ENCODE assay signal across 10 cellular contexts in the genomic region with DNA sequence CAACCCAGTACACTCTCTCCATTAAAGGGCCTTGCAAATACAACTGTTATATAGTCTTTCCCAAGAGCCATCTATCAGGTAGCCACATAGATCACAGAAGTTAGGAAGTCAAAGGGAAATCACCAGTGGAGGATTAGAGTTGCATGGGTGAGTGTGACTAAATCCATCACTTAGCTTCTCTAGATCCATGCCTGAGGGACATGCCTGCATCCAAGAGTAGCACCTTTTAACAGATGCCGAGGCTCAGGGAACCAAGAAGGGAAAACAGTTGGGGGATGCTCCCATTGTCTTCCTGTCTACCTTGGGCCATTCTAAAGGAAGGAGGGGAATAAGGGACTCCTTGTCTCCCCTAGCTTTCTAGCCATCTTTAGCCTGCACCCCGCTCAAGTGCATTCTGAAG.
"Had no signal": no experiment of that assay in that cellular context is flagged by ENCODE, and none has a peak within 500 bp of the region (broad histone marks: within the 10 kb centered on the region; RNA-seq: fewer than 3 reads in every experiment).

No MANE protein-coding gene starts in this region.

- H3K27me3 Mint-ChIP-seq: activated naive CD8-positive, alpha-beta T cell; activated T-cell treated with anti-CD3 and anti-CD28 coated beads, Interleukin-2, amount 50 U/mL, for 24 hours had no signal

- H3K27me3 ChIP-seq: hepatocyte, pancreas, thyroid gland had no signal

- H3K27ac ChIP-seq: hepatocyte, left ventricle myocardium inferior, pancreas, thyroid gland had no signal

- H3K4me3 Mint-ChIP-seq: activated naive CD8-positive, alpha-beta T cell; activated T-cell treated with anti-CD3 and anti-CD28 coated beads, Interleukin-2, amount 50 U/mL, for 24 hours had no signal

- H3K4me3 ChIP-seq: hepatocyte, left ventricle myocardium inferior, pancreas, thyroid gland had no signal

- H3K27ac Mint-ChIP-seq: activated naive CD8-positive, alpha-beta T cell; activated T-cell treated with anti-CD3 and anti-CD28 coated beads, Interleukin-2, amount 50 U/mL, for 24 hours had no signal

- ATAC-seq: activated CD4-positive, CD25-positive, alpha-beta regulatory T cell treated with anti-CD3 and anti-CD28 coated beads, Interleukin-2, amount 50 U/mL, for 24 hours had no signal

- DNase-seq: activated effector memory CD4-positive, alpha-beta T cell treated with anti-CD3 and anti-CD28 coated beads, Interleukin-2, amount 50 U/mL, for 16 hours; activated T-cell treated with anti-CD3 and anti-CD28 coated beads, Interleukin-2, amount 50 U/mL, for 24 hours; anterior cingulate cortex; kidney; left ventricle myocardium inferior; pancreas; thyroid gland had no signal

- H3K4me1 ChIP-seq: left ventricle myocardium inferior, pancreas, thyroid gland had no signal
